8 cellular contexts compared by ENCODE assay signal in genomic region chr3:99601493-99601892, GRCh38. TPM values are rescaled to one million over a fixed set of nuclear protein-coding genes. Genes with fewer than 3 reads are reported as not detected.
"Had no signal": no experiment of that assay in that cellular context is flagged by ENCODE, and none has a peak within 500 bp of the region (broad histone marks: within the 10 kb centered on the region; RNA-seq: fewer than 3 reads in every experiment).

No MANE protein-coding gene starts in this region.

- H3K4me2 ChIP-seq: GM23338 had no signal

- H2AFZ ChIP-seq: GM23338 had no signal

- H3K9me3 ChIP-seq: HAP-1 had no signal

- H3K4me3 ChIP-seq: GM23338, HAP-1, K562 had no signal

- H3K36me3 ChIP-seq: HAP-1 had no signal

- FAIRE-seq: HTR-8/SVneo, K562 had no signal

- DNase-seq: H7, IMR-90, KG1 had no signal

- ATAC-seq: GM23338, HCT116, K562 had no signal

- H3K4me1 ChIP-seq: HAP-1 had no signal

RNA-seq across cellular contexts. Expression of gene COL8A1, which starts 36.9 kb away (rescaled TPM):
- polyA plus RNA-seq: K562 had no signal
